ENCODE assay signal across 8 cellular contexts in the genomic region with DNA sequence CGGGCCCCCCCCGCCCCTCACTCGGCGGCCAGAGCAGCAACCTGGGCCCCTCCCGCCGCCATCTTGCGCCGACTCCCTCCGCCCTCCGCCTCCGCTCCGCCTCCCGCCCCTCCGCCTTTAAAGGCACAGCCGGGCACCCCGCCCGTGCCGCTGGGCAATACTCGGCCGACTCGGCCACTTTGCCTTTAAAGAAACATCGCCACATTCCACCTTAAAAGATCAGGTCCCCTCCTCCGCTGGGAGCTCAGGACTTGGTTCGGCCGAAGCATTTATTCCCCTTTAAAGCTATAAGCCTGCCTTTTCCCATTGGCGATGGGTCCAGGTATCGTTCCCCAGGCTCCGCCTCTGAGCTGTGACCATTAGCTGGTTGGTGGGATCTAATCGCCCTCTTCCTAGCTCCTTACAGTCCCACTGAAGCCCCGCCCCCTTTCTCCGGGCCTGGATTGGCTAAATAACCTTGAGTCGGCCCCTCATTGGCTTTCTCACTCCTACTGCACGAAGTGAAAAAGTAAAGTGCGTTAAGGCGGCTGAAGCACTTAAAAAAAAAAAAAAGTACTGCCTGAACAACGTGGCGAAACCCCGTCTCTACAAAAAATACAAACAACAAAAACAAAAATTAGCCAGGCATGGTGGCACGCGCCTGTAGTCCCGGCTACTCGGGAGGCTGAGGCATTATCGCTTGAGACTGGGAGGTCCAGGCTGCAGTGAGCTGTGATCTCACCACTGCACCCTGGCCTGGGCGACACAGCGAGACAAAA. TPM values are rescaled to one million over a fixed set of nuclear protein-coding genes. Genes with fewer than 3 reads are reported as not detected.
DNase-seq lines count a peak whose midpoint lies in the region; ATAC-seq, FAIRE-seq and TF ChIP-seq lines count a peak whose summit lies in the region.

A gene with protein sequence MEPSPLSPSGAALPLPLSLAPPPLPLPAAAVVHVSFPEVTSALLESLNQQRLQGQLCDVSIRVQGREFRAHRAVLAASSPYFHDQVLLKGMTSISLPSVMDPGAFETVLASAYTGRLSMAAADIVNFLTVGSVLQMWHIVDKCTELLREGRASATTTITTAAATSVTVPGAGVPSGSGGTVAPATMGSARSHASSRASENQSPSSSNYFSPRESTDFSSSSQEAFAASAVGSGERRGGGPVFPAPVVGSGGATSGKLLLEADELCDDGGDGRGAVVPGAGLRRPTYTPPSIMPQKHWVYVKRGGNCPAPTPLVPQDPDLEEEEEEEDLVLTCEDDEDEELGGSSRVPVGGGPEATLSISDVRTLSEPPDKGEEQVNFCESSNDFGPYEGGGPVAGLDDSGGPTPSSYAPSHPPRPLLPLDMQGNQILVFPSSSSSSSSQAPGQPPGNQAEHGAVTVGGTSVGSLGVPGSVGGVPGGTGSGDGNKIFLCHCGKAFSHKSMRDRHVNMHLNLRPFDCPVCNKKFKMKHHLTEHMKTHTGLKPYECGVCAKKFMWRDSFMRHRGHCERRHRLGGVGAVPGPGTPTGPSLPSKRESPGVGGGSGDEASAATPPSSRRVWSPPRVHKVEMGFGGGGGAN (minus strand): TSS at position 77 of the 758 bp plus-strand sequence. CDS start 828 bp downstream, outside the sequence.

- CTCF ChIA-PET in AG04450 (lab: Charles Lee), result interaction anchor here (0.7 to 2.6 kb wide), 6 partner anchors 8 to 432 kb away, joined by 3 to 13 read pairs (median 6); a partner anchor contains a TSS

- peaks cover 42% of the 10 kb centered on the region for H3K4me1 ChIP-seq in keratinocyte (ENCODE audit: control insufficient read depth, extremely low read depth, insufficient read depth, low read length)

- in situ Hi-C loops in GM18951 (cut with MboI; ENCODE audit: low sequenced_read_pairs, unreplicated experiment), result no loop called here

- H3K9me1 ChIP-seq in keratinocyte (ENCODE audit: control insufficient read depth, extremely low read depth, insufficient read depth, low read length), result no peaks in the 10 kb centered on the region

- H3K9me3 ChIP-seq in AG04450 (ENCODE audit: control insufficient read depth, insufficient read depth, low read length) (peaks cover 4% of the 10 kb centered on the region; the same call in 1 of the 2 replicates), keratinocyte (ENCODE audit: control insufficient read depth, low read depth, low read length) (no peaks in the 10 kb centered on the region)

- TF ChIP-seq CTCF in AG04450 (IDR thresholded peaks at IDR 0.05; ENCODE audit: low read depth, low read length), result no peak
- no peak for TF ChIP-seq CTCF in keratinocyte (optimal IDR thresholded peaks at IDR 0.05 in 1 of 3, IDR thresholded peaks at IDR 0.05 in 1 of 3, conservative IDR thresholded peaks at IDR 0.05 in 1 of 3; ENCODE audit: extremely low read depth in 1 of 3, insufficient read depth in 2 of 3, low read length in 3 of 3)

- no peaks in the 10 kb centered on the region for H4K20me1 ChIP-seq in keratinocyte (ENCODE audit: control insufficient read depth, extremely low read depth, insufficient read depth, low read length)

- peak within 1 kb of the TSS; percentile 77 for H3K9ac ChIP-seq in keratinocyte (ENCODE audit: control insufficient read depth, extremely low read depth, insufficient read depth, low read length)

- peak; percentile 56 for TF ChIP-seq POLR2A in GM18951 (IDR thresholded peaks at IDR 0.05; ENCODE audit: extremely low read depth, insufficient read depth, insufficient read length)

- H3K27me3 ChIP-seq in AG04450 (ENCODE audit: control insufficient read depth, insufficient read depth, low read length) (no peaks in the 10 kb centered on the region), keratinocyte (ENCODE audit: control insufficient read depth, extremely low read depth, insufficient read depth, low read length) (no peaks in the 10 kb centered on the region)

- H3K27ac ChIP-seq in AG04450 (ENCODE audit: low read depth, low read length) (peak within 1 kb of the TSS; percentile 72), keratinocyte (ENCODE audit: control insufficient read depth, insufficient read depth, low read length) (peak within 1 kb of the TSS; percentile 70)

- DNase-seq in AG04450 (ENCODE audit: low read depth, low spot score) (peak; percentile 98), NCI-H446 treated with DMSO at 0.1 percent for 48 hours (lab: John Stamatoyannopoulos, UW) (peak; percentile 93), cerebellar nuclear complex (lab: John Stamatoyannopoulos, UW) (peak; percentile 96 to 97), keratinocyte (ENCODE audit: low read depth, low spot score) (peak; percentile 88)
- peak; percentile 90 to 91 for DNase-seq in stimulated activated CD4-positive, alpha-beta T cell treated with anti-CD3 and anti-CD28 coated beads, Interleukin-15, amount 100 ng/mL, for 1 hour (ENCODE audit: low read depth in 1 of 2, low spot score in 1 of 2)

- POLR2A ChIA-PET in AG04450 (lab: Yijun Ruan, JAX), result interaction anchor here (0.6 to 2.0 kb wide), 19 partner anchors 19 to 1122 kb away, joined by 3 to 17 read pairs (median 3); a partner anchor contains a TSS

- H2AFZ ChIP-seq in keratinocyte (ENCODE audit: control insufficient read depth, low read length), result peak within 1 kb of the TSS; percentile 70

- peaks cover 22 to 30% of the 10 kb centered on the region in 2 experiments for H3K36me3 ChIP-seq in keratinocyte (ENCODE audit: control insufficient read depth in 2 of 2, extremely low read depth in 1 of 2, insufficient read depth in 2 of 2, low read length in 2 of 2)

- dilution Hi-C loops in keratinocyte (cut with MboI; ENCODE audit: extremely low pct_ligation_motif_present, low sequenced_read_pairs), result no loop called here

- FAIRE-seq in keratinocyte (lab: Jason Lieb, UNC), result peak; percentile 52

- peak; percentile 54 for ATAC-seq in HG03280 (IDR thresholded peaks at IDR 0.05; ENCODE audit: unreplicated experiment)
- peak; percentile 67 for ATAC-seq in activated CD4-positive, CD25-positive, alpha-beta regulatory T cell treated with anti-CD3 and anti-CD28 coated beads, Interleukin-2, amount 50 U/mL, for 24 hours

- H3K4me2 ChIP-seq in keratinocyte (ENCODE audit: control insufficient read depth, extremely low read depth, insufficient read depth, low read depth, low read length), result peak within 1 kb of the TSS; percentile 73

- H3K79me2 ChIP-seq in keratinocyte (ENCODE audit: control insufficient read depth, insufficient read depth, low read length), result peaks cover 52% of the 10 kb centered on the region

- H3K4me3 ChIP-seq in AG04450 (ENCODE audit: low read depth, low read length) (peak within 1 kb of the TSS; percentile 78), keratinocyte (ENCODE audit: control insufficient read depth in 2 of 3, extremely low read depth in 1 of 3, insufficient read depth in 2 of 3, low read depth in 1 of 3, low read length in 3 of 3) (peak within 1 kb of the TSS; percentile 48 to 72 (median 72))

RNA-seq across cellular contexts. Expression of the gene that starts here (rescaled TPM):
- polyA plus RNA-seq in AG04450 (2011; rRNA removed), result 8.4 and 11.8 TPM in 2 replicates
- polyA minus RNA-seq in AG04450 (2011; rRNA and poly(A)+ RNA removed), result 14.0 and 18.3 TPM in 2 replicates
- 6.0 to 11.4 TPM (median 6.5 TPM) in 3 replicates for polyA plus RNA-seq in keratinocyte
- 1.5 TPM for polyA plus RNA-seq in keratinocyte (2011; ENCODE audit: low read depth)
- polyA plus RNA-seq in keratinocyte (2011; cell fraction: cytosol; rRNA removed), result 4.2 and 7.3 TPM in 2 replicates
- 10.2 and 14.2 TPM in 2 replicates for polyA plus RNA-seq in keratinocyte (2011; cell fraction: nucleus; rRNA removed)
- 7.3 and 9.7 TPM in 2 replicates for polyA plus RNA-seq in keratinocyte (2012; ENCODE audit: low replicate concordance)
- polyA minus RNA-seq in keratinocyte, result 6.2 to 13.2 TPM (median 10.4 TPM) in 3 replicates
- polyA minus RNA-seq in keratinocyte (2011; cell fraction: cytosol; rRNA and poly(A)+ RNA removed), result 7.1 TPM
- polyA minus RNA-seq in keratinocyte (2011; cell fraction: nucleus; rRNA and poly(A)+ RNA removed), result 4.5 and 5.5 TPM in 2 replicates

Comparison
In these comparisons a context has a peak if more than half of its experiments do, and no peak if none do; other contexts are left out.
1. Peak in every context shown above with its lines: DNase-seq, ATAC-seq, H3K4me3 ChIP-seq and H3K27ac ChIP-seq.